In the genomic region with DNA sequence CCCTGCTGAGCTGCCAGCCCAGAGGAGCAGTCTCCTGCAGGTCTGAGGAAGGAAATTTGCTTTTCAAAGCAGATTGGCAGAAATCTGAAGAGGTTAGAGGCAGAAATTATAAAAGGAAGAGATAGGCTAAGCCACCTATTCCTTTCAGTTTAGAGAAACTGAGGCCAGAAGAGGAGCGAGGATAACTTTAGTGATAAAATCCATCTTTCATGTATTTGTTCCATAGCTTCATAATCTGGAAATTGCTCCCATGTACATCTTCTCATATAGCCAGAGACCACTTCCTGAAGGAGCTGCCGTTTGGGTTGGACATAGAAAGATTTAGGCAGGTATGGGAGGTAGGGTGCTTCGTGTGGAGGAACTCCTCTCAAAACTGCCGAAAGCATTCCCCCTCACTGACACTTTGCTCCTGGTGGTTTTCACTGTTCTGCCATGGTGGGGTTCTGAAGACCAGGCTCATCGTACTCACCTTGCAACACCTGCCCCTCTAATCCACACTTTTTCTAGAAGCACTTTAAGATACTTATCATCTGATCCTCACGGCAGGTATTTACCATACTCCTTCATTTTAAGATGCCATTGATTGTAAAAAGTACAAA, we compare ENCODE assay signal across 8 cellular contexts. TPM values are rescaled to one million over a fixed set of nuclear protein-coding genes. Genes with fewer than 3 reads are reported as not detected.
DNase-seq lines count a peak whose midpoint lies in the region; ATAC-seq, FAIRE-seq and TF ChIP-seq lines count a peak whose summit lies in the region.

No MANE protein-coding gene starts in this region.

- peak overlapping the region; percentile 96 for H3K4me3 Mint-ChIP-seq in activated CD4-positive, alpha-beta T cell treated with anti-CD3 and anti-CD28 coated beads for 36 hours
- H3K4me3 Mint-ChIP-seq in activated T-cell treated with anti-CD3 and anti-CD28 coated beads, Interleukin-2, amount 50 U/mL, for 72 hours: peak overlapping the region; percentile 95 to 96

- H3K9me3 ChIP-seq in keratinocyte (ENCODE audit: control insufficient read depth, low read depth, low read length): no peaks in the 10 kb centered on the region
- no peaks in the 10 kb centered on the region for H3K9me3 ChIP-seq in small intestine (ENCODE audit: control insufficient read depth, low read depth)

- no peak for ATAC-seq in activated CD4-positive, alpha-beta T cell treated with anti-CD3 and anti-CD28 coated beads for 36 hours
- no peak for ATAC-seq in activated T-cell treated with anti-CD3 and anti-CD28 coated beads, Interleukin-2, amount 50 U/mL, for 72 hours (replicated peaks in 1 of 2)
- no peak for ATAC-seq in GM18519 (IDR thresholded peaks at IDR 0.05; ENCODE audit: low FRiP score, unreplicated experiment)
- ATAC-seq in GM19035 (IDR thresholded peaks at IDR 0.05; ENCODE audit: unreplicated experiment): no peak

- H3K9ac ChIP-seq in keratinocyte (ENCODE audit: control insufficient read depth, extremely low read depth, insufficient read depth, low read length): peak overlapping the region; percentile 49

- H3K9me3 Mint-ChIP-seq in activated CD4-positive, alpha-beta T cell treated with anti-CD3 and anti-CD28 coated beads for 36 hours (ENCODE audit: low read depth): no peaks in the 10 kb centered on the region
- no peaks in the 10 kb centered on the region for H3K9me3 Mint-ChIP-seq in activated T-cell treated with anti-CD3 and anti-CD28 coated beads, Interleukin-2, amount 50 U/mL, for 72 hours

- H3K4me3 ChIP-seq in keratinocyte (ENCODE audit: control insufficient read depth in 2 of 3, extremely low read depth in 1 of 3, insufficient read depth in 2 of 3, low read depth in 1 of 3, low read length in 3 of 3): peak overlapping the region in 2 of 3 experiments; percentile 14 to 29
- H3K4me3 ChIP-seq in small intestine (ENCODE audit: low read depth in 1 of 2, low read length in 2 of 2): no peak overlapping the region

- FAIRE-seq in keratinocyte (lab: Jason Lieb, UNC) (no peak), small intestine (lab: Jason Lieb, UNC) (no peak)

- H3K36me3 ChIP-seq in keratinocyte (ENCODE audit: control insufficient read depth in 2 of 2, extremely low read depth in 1 of 2, insufficient read depth in 2 of 2, low read length in 2 of 2) (no peaks in the 10 kb centered on the region), small intestine (ENCODE audit: control insufficient read depth in 2 of 2, insufficient read depth in 2 of 2, low read length in 2 of 2) (no peaks in the 10 kb centered on the region)

- H3K4me2 ChIP-seq in keratinocyte (ENCODE audit: control insufficient read depth, extremely low read depth, insufficient read depth, low read depth, low read length): peak overlapping the region; percentile 82

- no peak for TF ChIP-seq CTCF in keratinocyte (optimal IDR thresholded peaks at IDR 0.05 in 1 of 3, IDR thresholded peaks at IDR 0.05 in 1 of 3, conservative IDR thresholded peaks at IDR 0.05 in 1 of 3; ENCODE audit: extremely low read depth in 1 of 3, insufficient read depth in 2 of 3, low read length in 3 of 3)

- peaks cover 2% of the 10 kb centered on the region for H4K20me1 ChIP-seq in keratinocyte (ENCODE audit: control insufficient read depth, extremely low read depth, insufficient read depth, low read length)

- H3K27ac Mint-ChIP-seq in activated CD4-positive, alpha-beta T cell treated with anti-CD3 and anti-CD28 coated beads for 36 hours: peak overlapping the region; percentile 84
- peak overlapping the region; percentile 88 for H3K27ac Mint-ChIP-seq in activated T-cell treated with anti-CD3 and anti-CD28 coated beads, Interleukin-2, amount 50 U/mL, for 72 hours

- DNase-seq in activated CD4-positive, alpha-beta T cell treated with anti-CD3 and anti-CD28 coated beads for 36 hours: peak; percentile 15
- DNase-seq in activated CD4-positive, alpha-beta T cell treated with anti-CD3 and anti-CD28 coated beads for 4 hours: no peak
- peak in 1 of 2 donors; percentile 10 for DNase-seq in activated T-cell treated with anti-CD3 and anti-CD28 coated beads, Interleukin-2, amount 50 U/mL, for 72 hours
- no peak for DNase-seq in keratinocyte (ENCODE audit: low read depth, low spot score)
- DNase-seq in superior temporal gyrus (ENCODE audit: extremely low spot score): peak; percentile 22
- no peak for DNase-seq in small intestine

- H3K4me1 ChIP-seq in keratinocyte (ENCODE audit: control insufficient read depth, extremely low read depth, insufficient read depth, low read length) (peaks cover 24% of the 10 kb centered on the region), small intestine (ENCODE audit: control insufficient read depth in 2 of 2, insufficient read depth in 1 of 2, low read depth in 1 of 2, low read length in 1 of 2) (peaks cover 0 to 2% of the 10 kb centered on the region in 2 donors)

- peaks cover 41% of the 10 kb centered on the region for H3K4me1 Mint-ChIP-seq in activated CD4-positive, alpha-beta T cell treated with anti-CD3 and anti-CD28 coated beads for 36 hours
- H3K4me1 Mint-ChIP-seq in activated T-cell treated with anti-CD3 and anti-CD28 coated beads, Interleukin-2, amount 50 U/mL, for 72 hours (ENCODE audit: low read depth): peaks cover 53% of the 10 kb centered on the region

- no peaks in the 10 kb centered on the region for H3K9me1 ChIP-seq in keratinocyte (ENCODE audit: control insufficient read depth, extremely low read depth, insufficient read depth, low read length)

- peaks cover 40% of the 10 kb centered on the region for H3K79me2 ChIP-seq in keratinocyte (ENCODE audit: control insufficient read depth, insufficient read depth, low read length)

- CTCF ChIA-PET in activated CD4-positive, alpha-beta T cell treated with anti-CD3 and anti-CD28 coated beads for 36 hours (lab: Charles Lee): interaction anchor here (0.6 to 1.8 kb wide), 5 partner anchors 10 to 172 kb away, joined by 3 to 8 read pairs (median 4); a partner anchor contains a TSS

- H3K27ac ChIP-seq in keratinocyte (ENCODE audit: control insufficient read depth, insufficient read depth, low read length): peak overlapping the region; percentile 32
- peak overlapping the region in 1 of 2 donors; percentile 60 for H3K27ac ChIP-seq in small intestine (ENCODE audit: low read depth in 1 of 2, low read length in 1 of 2)

- H3K36me3 Mint-ChIP-seq in activated CD4-positive, alpha-beta T cell treated with anti-CD3 and anti-CD28 coated beads for 36 hours (ENCODE audit: low read depth): peaks cover 4% of the 10 kb centered on the region
- peaks cover 0 to 5% of the 10 kb centered on the region in 2 donors for H3K36me3 Mint-ChIP-seq in activated T-cell treated with anti-CD3 and anti-CD28 coated beads, Interleukin-2, amount 50 U/mL, for 72 hours (ENCODE audit: insufficient read depth in 2 of 2)

- POLR2A ChIA-PET in activated CD4-positive, alpha-beta T cell treated with anti-CD3 and anti-CD28 coated beads for 36 hours (lab: Charles Lee): interaction anchor here (0.5 to 1.0 kb wide), 3 partner anchors 36 to 775 kb away, joined by 3 to 6 read pairs (median 3); a partner anchor contains a TSS

- dilution Hi-C loops in keratinocyte (cut with MboI; ENCODE audit: extremely low pct_ligation_motif_present, low sequenced_read_pairs): no loop called here

- H3K27me3 Mint-ChIP-seq in activated CD4-positive, alpha-beta T cell treated with anti-CD3 and anti-CD28 coated beads for 36 hours: no peaks in the 10 kb centered on the region
- no peaks in the 10 kb centered on the region for H3K27me3 Mint-ChIP-seq in activated T-cell treated with anti-CD3 and anti-CD28 coated beads, Interleukin-2, amount 50 U/mL, for 72 hours (ENCODE audit: low read depth)

- peak overlapping the region; percentile 79 for H2AFZ ChIP-seq in keratinocyte (ENCODE audit: control insufficient read depth, low read length)

- intact Hi-C loops in activated CD4-positive, alpha-beta T cell treated with anti-CD3 and anti-CD28 coated beads for 36 hours (cut with DNase I, micrococcal nuclease): loop anchor here (1.0 to 10.0 kb wide), 13 partner anchors 36 to 1499 kb away; a partner anchor contains a TSS

- H3K27me3 ChIP-seq in keratinocyte (ENCODE audit: control insufficient read depth, extremely low read depth, insufficient read depth, low read length) (no peaks in the 10 kb centered on the region), small intestine (ENCODE audit: control insufficient read depth in 2 of 2, insufficient read depth in 2 of 2, low read length in 2 of 2) (no peaks in the 10 kb centered on the region)

- WGBS in small intestine, 3 donors: 17 to 24% (median 20%) methylated on average over 6 of the region's 6 CpGs

RNA-seq across cellular contexts. Expression of a gene that starts 0.7 kb away (rescaled TPM):
- 10 to 100 TPM; 43.7 to 51.9 TPM for total RNA-seq in activated CD4-positive, alpha-beta T cell treated with anti-CD3 and anti-CD28 coated beads for 36 hours
- total RNA-seq in activated T-cell treated with anti-CD3 and anti-CD28 coated beads, Interleukin-2, amount 50 U/mL, for 72 hours: 10 to 100 TPM; 63.0 to 67.5 TPM
- 15.1 to 23.5 TPM (median 15.7 TPM) in 3 replicates for polyA plus RNA-seq in keratinocyte
- 53.6 TPM for polyA plus RNA-seq in keratinocyte (2011; ENCODE audit: low read depth)
- 10.3 and 18.3 TPM in 2 replicates for polyA plus RNA-seq in keratinocyte (2011; cell fraction: cytosol; rRNA removed)
- polyA plus RNA-seq in keratinocyte (2011; cell fraction: nucleus; rRNA removed): 21.9 and 30.1 TPM in 2 replicates
- polyA plus RNA-seq in keratinocyte (2012; ENCODE audit: low replicate concordance): 13.7 and 20.0 TPM in 2 replicates
- polyA minus RNA-seq in keratinocyte: 13.6 to 51.9 TPM (median 25.4 TPM) in 3 replicates
- polyA minus RNA-seq in keratinocyte (2011; cell fraction: cytosol; rRNA and poly(A)+ RNA removed): 31.5 TPM
- polyA minus RNA-seq in keratinocyte (2011; cell fraction: nucleus; rRNA and poly(A)+ RNA removed): 46.2 and 70.8 TPM in 2 replicates
- 10 to 100 TPM in 1 of 3 donors, 1 to 10 TPM in 2; 9.2 to 10.8 (median 9.7) TPM for polyA plus RNA-seq in small intestine

Comparison
In these comparisons a context has a peak if more than half of its experiments do, and no peak if none do; other contexts are left out.
1. DNase-seq: peak in activated CD4-positive, alpha-beta T cell treated with anti-CD3 and anti-CD28 coated beads for 36 hours (single experiment) and superior temporal gyrus (single experiment); none in activated CD4-positive, alpha-beta T cell treated with anti-CD3 and anti-CD28 coated beads for 4 hours (0 of 2), keratinocyte (single experiment) and small intestine (single experiment).
2. H3K4me3 ChIP-seq: peak in keratinocyte (2 of 3); none in small intestine (0 of 2).